In the genomic region with DNA sequence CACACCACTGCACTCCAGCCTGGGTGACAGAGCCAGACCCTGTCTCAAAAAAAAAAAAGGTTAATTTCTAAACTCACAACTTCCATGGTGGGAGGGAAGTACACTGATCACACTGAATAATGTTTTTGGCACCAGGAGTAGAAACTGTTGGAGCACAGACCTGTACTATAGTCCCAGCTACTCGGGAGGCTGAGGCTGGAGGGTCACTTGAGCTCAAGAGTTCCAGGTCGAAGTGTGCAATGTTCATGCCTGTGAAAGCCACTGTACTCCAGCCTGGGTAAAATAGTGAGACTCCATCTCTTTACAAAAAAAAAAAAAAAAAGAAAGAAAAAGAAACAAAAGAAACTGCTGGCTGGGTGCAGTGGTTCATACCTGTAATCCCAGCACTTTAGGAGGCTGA, we compare ENCODE assay signal across 10 cellular contexts.
"Had no signal": no experiment of that assay in that cellular context is flagged by ENCODE, and none has a peak within 500 bp of the region (broad histone marks: within the 10 kb centered on the region; RNA-seq: fewer than 3 reads in every experiment).

No MANE protein-coding gene starts in this region.

- H3K9me3 Mint-ChIP-seq: activated naive CD8-positive, alpha-beta T cell treated with anti-CD3 and anti-CD28 coated beads, Interleukin-2, amount 50 U/mL, for 24 hours; activated T-helper 1 cell treated with anti-CD3 and anti-CD28 coated beads, Interleukin-12 subunit alpha, Interleukin-12 subunit beta, Interleukin-2, Interleukin-4 antibody, amounts not matched to agents 30 ng/mL and 10 ng/mL and 1 ng/mL, durations not matched to agents 14 hours and 24 hours and 36 hours; naive thymus-derived CD4-positive, alpha-beta T cell had no signal

- H3K4me3 Mint-ChIP-seq: activated CD4-positive, alpha-beta T cell treated with anti-CD3 and anti-CD28 coated beads for 36 hours; activated CD8-positive, alpha-beta T cell treated with anti-CD3 and anti-CD28 coated beads, Interleukin-2, amount 10 ng/mL, durations not matched to agents 7 days and 5 days; activated naive CD8-positive, alpha-beta T cell treated with anti-CD3 and anti-CD28 coated beads, Interleukin-2, amount 50 U/mL, for 24 hours; activated T-helper 1 cell treated with anti-CD3 and anti-CD28 coated beads, Interleukin-12 subunit alpha, Interleukin-12 subunit beta, Interleukin-2, Interleukin-4 antibody, amounts not matched to agents 30 ng/mL and 10 ng/mL and 1 ng/mL, durations not matched to agents 14 hours and 24 hours and 36 hours; naive thymus-derived CD4-positive, alpha-beta T cell had no signal

- H3K27ac ChIP-seq: neutrophil, right lobe of liver, suprapubic skin had no signal

- H3K4me1 ChIP-seq: right lobe of liver had no signal

- H3K27ac Mint-ChIP-seq: activated CD8-positive, alpha-beta T cell treated with anti-CD3 and anti-CD28 coated beads, Interleukin-2, amount 10 ng/mL, durations not matched to agents 7 days and 5 days; activated naive CD8-positive, alpha-beta T cell treated with anti-CD3 and anti-CD28 coated beads, Interleukin-2, amount 50 U/mL, for 24 hours; activated T-helper 1 cell treated with anti-CD3 and anti-CD28 coated beads, Interleukin-12 subunit alpha, Interleukin-12 subunit beta, Interleukin-2, Interleukin-4 antibody, amounts not matched to agents 30 ng/mL and 10 ng/mL and 1 ng/mL, durations not matched to agents 14 hours and 24 hours and 36 hours; progenitor cell of endocrine pancreas had no signal

- H3K4me3 ChIP-seq: right lobe of liver, suprapubic skin had no signal

- H3K27me3 Mint-ChIP-seq: activated CD4-positive, alpha-beta T cell treated with anti-CD3 and anti-CD28 coated beads for 36 hours; activated naive CD8-positive, alpha-beta T cell treated with anti-CD3 and anti-CD28 coated beads, Interleukin-2, amount 50 U/mL, for 24 hours; naive thymus-derived CD4-positive, alpha-beta T cell; progenitor cell of endocrine pancreas had no signal

- DNase-seq: activated CD4-positive, alpha-beta T cell treated with anti-CD3 and anti-CD28 coated beads for 36 hours; activated naive CD8-positive, alpha-beta T cell treated with anti-CD3 and anti-CD28 coated beads, Interleukin-2, amount 50 U/mL, for 24 hours; right lobe of liver; stimulated activated CD4-positive, alpha-beta T cell treated with anti-CD3 and anti-CD28 coated beads, Interleukin-2, amount 100 ng/mL, for 24 hours had no signal

- H3K9me3 ChIP-seq: neutrophil, right lobe of liver, suprapubic skin had no signal

- H3K27me3 ChIP-seq: neutrophil, right lobe of liver, suprapubic skin had no signal
